Comparison of ENCODE assay signal across 1 cellular context in genomic region chr14:55588259-55588699, GRCh38.
TF ChIP-seq lines count a peak whose summit lies in the region.

No MANE protein-coding gene starts in this region.

TF ChIP-seq in IMR-90, 13 proteins besides CTCF, POLR2A, EP300 and RAD21 (continued from another document):
- TF ChIP-seq FOS (IDR thresholded peaks at IDR 0.05; ENCODE audit: low read depth, low read length): peak; percentile 20; the same call in 1 of the 2 replicates
